In the genomic region with DNA sequence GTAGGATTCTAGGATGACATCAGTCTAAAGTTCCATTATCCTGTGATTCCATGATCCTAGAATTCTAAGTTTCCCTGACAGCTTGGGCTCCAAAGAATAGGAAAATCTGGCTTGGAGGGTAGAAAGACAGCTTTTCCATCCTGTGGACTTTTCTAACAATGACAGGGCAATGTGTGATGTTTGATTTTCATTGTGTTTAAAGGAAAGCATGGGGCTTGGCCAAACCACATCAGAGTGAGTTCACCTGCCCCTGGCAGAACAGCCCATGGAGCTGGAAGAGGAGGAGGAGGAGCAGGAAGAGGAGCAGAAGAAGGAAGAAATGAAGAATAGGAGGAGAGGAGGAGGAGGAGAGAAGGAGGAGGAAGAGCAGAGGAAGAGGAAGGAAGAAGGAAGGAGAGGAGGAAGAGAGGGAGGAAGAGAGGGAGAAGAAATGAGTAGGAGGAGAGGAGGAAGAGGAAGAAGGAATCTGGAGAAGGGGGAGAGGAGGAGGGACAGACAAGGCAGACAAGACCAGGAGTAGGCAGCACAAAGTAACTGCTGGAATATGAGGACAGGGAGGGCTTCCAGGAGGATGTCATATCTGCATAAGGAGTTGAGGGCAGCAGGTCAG, we compare ENCODE assay signal across 32 cellular contexts. TPM values are rescaled to one million over a fixed set of nuclear protein-coding genes. Genes with fewer than 3 reads are reported as not detected.
"Had no signal": no experiment of that assay in that cellular context is flagged by ENCODE, and none has a peak within 500 bp of the region (broad histone marks: within the 10 kb centered on the region; RNA-seq: fewer than 3 reads in every experiment).

No MANE protein-coding gene starts in this region.

- H3K27me3 ChIP-seq: body of pancreas, colonic mucosa, gastroesophageal sphincter had no signal

- ATAC-seq: activated CD4-positive, CD25-positive, alpha-beta regulatory T cell treated with anti-CD3 and anti-CD28 coated beads, Interleukin-2, amount 50 U/mL, for 24 hours; activated CD8-positive, alpha-beta T cell treated with anti-CD3 and anti-CD28 coated beads for 36 hours; activated T-cell treated with anti-CD3 and anti-CD28 coated beads, Interleukin-2, amount 50 U/mL, for 4 hours; activated T-helper 17 cell treated with anti-CD3 and anti-CD28 coated beads, Interleukin-2, amount 50 U/mL, for 72 hours; body of pancreas; gastroesophageal sphincter; heart right ventricle; T-helper 17 cell had no signal

- DNase-seq: activated B cell treated with CpG ODN at 0.5 μM for 24 hours; activated CD4-positive, alpha-beta T cell treated with anti-CD3 and anti-CD28 coated beads for 48 hours; activated CD4-positive, alpha-beta T cell treated with anti-CD3 and anti-CD28 coated beads, Interleukin-2, amount 50 U/mL, for 1 hour; activated CD4-positive, alpha-beta T cell treated with anti-CD3 and anti-CD28 coated beads, Interleukin-2, amount 50 U/mL, for 48 hours; activated CD8-positive, alpha-beta memory T cell treated with anti-CD3 and anti-CD28 coated beads for 24 hours; activated CD8-positive, alpha-beta T cell treated with anti-CD3 and anti-CD28 coated beads for 36 hours; activated effector memory CD4-positive, alpha-beta T cell treated with Interleukin-2 at 50 U/mL for 16 hours; activated gamma-delta T cell treated with Interleukin-2 at 50 U/mL for 16 hours; activated naive CD4-positive, alpha-beta T cell treated with anti-CD3 and anti-CD28 coated beads, Interleukin-2, amount 50 U/mL, for 16 hours; activated naive CD4-positive, alpha-beta T cell treated with Interleukin-2 at 50 U/mL for 16 hours; activated T-cell treated with anti-CD3 and anti-CD28 coated beads, Interleukin-2, amount 50 U/mL, for 4 hours; amniotic stem cell; anterior cingulate cortex; body of pancreas; caudate nucleus; colonic mucosa; effector CD8-positive, alpha-beta T cell; esophagus squamous epithelium; foreskin melanocyte; heart right ventricle; T-helper 17 cell; T1000; WERI-Rb-1 had no signal

- H3K9me3 ChIP-seq: body of pancreas, colonic mucosa, esophagus squamous epithelium, gastroesophageal sphincter, heart right ventricle had no signal

- H3K4me1 ChIP-seq: body of pancreas, colonic mucosa, esophagus squamous epithelium, heart right ventricle had no signal

- H3K4me3 ChIP-seq: body of pancreas, colonic mucosa, esophagus squamous epithelium, gastroesophageal sphincter, heart right ventricle had no signal

- H3K27ac ChIP-seq: body of pancreas, colonic mucosa, epithelial cell of prostate, esophagus squamous epithelium, gastroesophageal sphincter, heart right ventricle, WERI-Rb-1 had no signal

- FAIRE-seq: endometrium, endothelial cell of umbilical vein had no signal

- H3K36me3 ChIP-seq: colonic mucosa, esophagus squamous epithelium, gastroesophageal sphincter, heart right ventricle, WERI-Rb-1 had no signal

RNA-seq across cellular contexts. Expression of gene WNT11, which starts 53.1 kb away (rescaled TPM):
- total RNA-seq: activated T-helper 17 cell treated with anti-CD3 and anti-CD28 coated beads, Interleukin-2, amount 50 U/mL, for 72 hours; dermis microvascular lymphatic vessel endothelial cell; endothelial cell of umbilical vein; fibroblast of villous mesenchyme; glomerular endothelial cell had no signal
- polyA plus RNA-seq: endothelial cell of umbilical vein had no signal
